Comparison of ENCODE assay signal across 8 cellular contexts in the genomic region with DNA sequence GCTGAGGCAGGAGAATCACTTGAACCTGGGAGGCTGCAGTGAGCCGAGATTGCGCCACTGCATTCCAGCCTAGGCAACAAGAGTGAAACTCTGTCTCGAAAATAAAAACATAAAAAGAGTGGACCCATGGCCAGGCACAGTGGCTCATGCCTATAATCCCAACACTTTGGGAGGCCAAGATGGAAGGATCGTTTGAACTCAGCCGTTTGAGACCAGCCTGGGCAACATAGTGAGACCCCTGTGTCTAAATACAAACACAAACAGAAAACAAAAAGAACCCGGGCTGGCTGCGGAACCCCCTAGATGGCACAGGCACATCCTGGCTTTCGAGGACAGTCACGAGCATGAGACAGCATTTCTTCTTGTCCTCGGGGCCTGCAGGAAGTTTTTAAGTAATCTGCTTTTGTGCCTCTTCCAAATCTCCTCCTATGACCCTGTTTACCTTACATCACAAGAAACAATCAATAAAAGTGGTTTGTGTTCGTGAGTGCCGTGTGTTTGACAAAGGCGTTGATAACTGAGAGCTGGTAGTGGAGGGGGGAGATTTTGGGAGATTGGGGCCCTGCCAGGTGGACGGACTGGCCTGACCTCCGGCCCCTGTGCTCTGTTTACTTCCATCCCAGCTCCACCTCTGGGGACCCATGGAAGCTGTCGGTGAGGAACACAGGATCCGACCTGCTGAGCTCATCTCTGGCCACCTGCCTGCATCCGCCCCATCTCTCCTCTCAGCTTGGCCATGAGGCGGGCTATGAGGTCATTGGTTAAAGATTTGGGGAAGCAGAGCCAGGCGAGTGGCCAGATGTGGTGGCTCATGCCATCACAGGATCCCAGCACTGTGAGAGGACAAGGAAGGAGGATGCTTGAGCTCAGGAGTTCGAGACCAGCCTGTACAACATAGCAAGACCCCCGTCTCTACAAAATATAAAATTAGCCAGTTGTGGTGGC. TPM values are rescaled to one million over a fixed set of nuclear protein-coding genes. Genes with fewer than 3 reads are reported as not detected.
A peak's percentile ranks its signal among the peaks of the same experiment; 100 is the strongest.
DNase-seq lines count a peak whose midpoint lies in the region; ATAC-seq, FAIRE-seq and TF ChIP-seq lines count a peak whose summit lies in the region.

No MANE protein-coding gene starts in this region.

- CTCF ChIA-PET in HEK293T (lab: Yijun Ruan, JAX): interaction anchor here (0.6 to 1.2 kb wide), 3 partner anchors 30 to 1018 kb away, joined by 3 to 5 read pairs (median 3); no protein-coding TSS in a partner anchor

- peaks cover 19% of the 10 kb centered on the region for H3K4me1 ChIP-seq in mucosa of descending colon (ENCODE audit: low read depth)

- H3K36me3 ChIP-seq in mucosa of descending colon (ENCODE audit: low read depth): peaks cover 3% of the 10 kb centered on the region

- DNase-seq in AG10803 (ENCODE audit: low read depth) (peak; percentile 94), NCI-H2029 (lab: John Stamatoyannopoulos, UW) (peak; percentile 81), choroid plexus epithelial cell (ENCODE audit: low read depth) (peak; percentile 80), mucosa of descending colon (peak; percentile 87 to 93 (median 87)), HEK293T (ENCODE audit: extremely low spot score) (no peak), T-helper 2 cell (no peak), D721Med (ENCODE audit: insufficient read length, low spot score) (no peak)

- intact Hi-C loops in mucosa of descending colon (cut with DNase I, micrococcal nuclease): no loop called here

- H3K4me3 ChIP-seq in AG10803 (ENCODE audit: low read length): no peak overlapping the region
- no peak overlapping the region for H3K4me3 ChIP-seq in choroid plexus epithelial cell (ENCODE audit: low read depth, low read length)
- H3K4me3 ChIP-seq in mucosa of descending colon: no peak overlapping the region

- TF ChIP-seq CTCF in AG10803 (conservative IDR thresholded peaks at IDR 0.05; ENCODE audit: low read length) (no peak; the same call in 1 of the 2 replicates), choroid plexus epithelial cell (conservative IDR thresholded peaks at IDR 0.05; ENCODE audit: low read depth, low read length) (no peak), mucosa of descending colon (IDR thresholded peaks at IDR 0.05) (no peak), D721Med (IDR thresholded peaks at IDR 0.05; ENCODE audit: insufficient read depth, missing control alignments) (no peak)

- ATAC-seq in mucosa of descending colon (peak; percentile 89), HG03354 (IDR thresholded peaks at IDR 0.05; ENCODE audit: poor library complexity, severe bottlenecking, unreplicated experiment) (no peak)

- H3K9me3 ChIP-seq in mucosa of descending colon: no peaks in the 10 kb centered on the region

- no peak for FAIRE-seq in D721Med (lab: Jason Lieb, UNC)

- POLR2A ChIA-PET in HEK293T (lab: Yijun Ruan, JAX): interaction anchor here (1.2 to 1.7 kb wide), 2 partner anchors 38 to 99 kb away, joined by 3 to 10 read pairs; partner anchors contain the start of gene JUND

TF ChIP-seq in HEK293T, 16 proteins besides CTCF, POLR2A, EP300 and RAD21:
- TF ChIP-seq, protein P1, sequence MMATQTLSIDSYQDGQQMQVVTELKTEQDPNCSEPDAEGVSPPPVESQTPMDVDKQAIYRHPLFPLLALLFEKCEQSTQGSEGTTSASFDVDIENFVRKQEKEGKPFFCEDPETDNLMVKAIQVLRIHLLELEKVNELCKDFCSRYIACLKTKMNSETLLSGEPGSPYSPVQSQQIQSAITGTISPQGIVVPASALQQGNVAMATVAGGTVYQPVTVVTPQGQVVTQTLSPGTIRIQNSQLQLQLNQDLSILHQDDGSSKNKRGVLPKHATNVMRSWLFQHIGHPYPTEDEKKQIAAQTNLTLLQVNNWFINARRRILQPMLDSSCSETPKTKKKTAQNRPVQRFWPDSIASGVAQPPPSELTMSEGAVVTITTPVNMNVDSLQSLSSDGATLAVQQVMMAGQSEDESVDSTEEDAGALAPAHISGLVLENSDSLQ (IDR thresholded peaks at IDR 0.05): no peak
- TF ChIP-seq TARDBP (IDR thresholded peaks at IDR 0.05): no peak
- no peak for TF ChIP-seq L3MBTL2 (conservative IDR thresholded peaks at IDR 0.05)
- no peak for TF ChIP-seq FOXA1 (IDR thresholded peaks at IDR 0.05)
- no peak for TF ChIP-seq HDGF (IDR thresholded peaks at IDR 0.05; ENCODE audit: borderline replicate concordance)
- no peak for TF ChIP-seq CTBP1 (IDR thresholded peaks at IDR 0.05; ENCODE audit: borderline replicate concordance)
- TF ChIP-seq ARNT (IDR thresholded peaks at IDR 0.05): no peak

RNA-seq across cellular contexts. Expression of gene GDF15, which starts 5.9 kb away (rescaled TPM):
- total RNA-seq in mucosa of descending colon: 10 to 100 TPM; 13.8 to 28.2 (median 20.4) TPM

RNA-seq across cellular contexts. Expression of gene LRRC25, which starts 17.3 kb away (rescaled TPM):
- total RNA-seq in mucosa of descending colon: 1 to 10 TPM; 2.1 to 8.8 (median 5.8) TPM

RNA-seq across cellular contexts. Expression of gene SSBP4, which starts 39.1 kb away (rescaled TPM):
- 10 to 100 TPM; 31.2 to 48.6 (median 41.1) TPM for total RNA-seq in mucosa of descending colon

RNA-seq across cellular contexts. Expression of gene PGPEP1, which starts 39.7 kb away (rescaled TPM):
- 10 to 100 TPM; 77.1 to 97.4 (median 91.5) TPM for total RNA-seq in mucosa of descending colon

RNA-seq across cellular contexts. Expression of gene LSM4, which starts 57.2 kb away (rescaled TPM):
- 100 to 1,000 TPM in 2 of 3 donors, 10 to 100 TPM in 1; 86.3 to 158 (median 124) TPM for total RNA-seq in mucosa of descending colon

Comparison
In these comparisons a context has a peak if more than half of its experiments do, and no peak if none do; other contexts are left out.
1. DNase-seq: peak in AG10803 (single experiment), NCI-H2029 (single experiment), choroid plexus epithelial cell (single experiment) and mucosa of descending colon (3 of 3); none in HEK293T (single experiment), T-helper 2 cell (0 of 5) and D721Med (single experiment).